Comparison of ENCODE assay signal across 20 cellular contexts in the genomic region with DNA sequence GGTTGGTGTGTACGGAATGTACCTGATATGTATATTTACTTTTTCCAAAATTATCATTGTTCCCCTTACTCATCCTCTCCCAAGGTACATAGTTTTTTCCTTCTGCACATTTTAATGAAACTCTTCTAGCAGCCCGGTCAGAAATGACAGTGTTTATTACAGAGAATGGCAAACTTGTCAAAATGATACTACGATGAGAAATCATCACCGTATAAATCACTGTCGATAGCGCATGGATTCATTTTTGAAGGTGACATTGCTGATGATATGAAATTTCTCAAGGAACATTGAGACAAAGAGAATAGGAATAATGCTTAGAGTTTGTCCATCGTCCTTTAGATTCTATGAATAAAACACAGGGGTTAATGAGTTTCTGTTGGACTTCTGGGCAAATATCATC. TPM values are rescaled to one million over a fixed set of nuclear protein-coding genes. Genes with fewer than 3 reads are reported as not detected.
A peak's percentile ranks its signal among the peaks of the same experiment; 100 is the strongest.
DNase-seq lines count a peak whose midpoint lies in the region; ATAC-seq, FAIRE-seq and TF ChIP-seq lines count a peak whose summit lies in the region.
"Had no signal": no experiment of that assay in that cellular context is flagged by ENCODE, and none has a peak within 500 bp of the region (broad histone marks: within the 10 kb centered on the region; RNA-seq: fewer than 3 reads in every experiment).

No MANE protein-coding gene starts in this region.

- H3K9me3 ChIP-seq in GM12878 (replicated peaks; ENCODE audit: control insufficient read depth, insufficient read depth, low read length) (no peaks in the 10 kb centered on the region), prostate gland (no peaks in the 10 kb centered on the region)
- H3K9me3 ChIP-seq: A549; BLaER1 treated with 17β-estradiol and CSF1 and Interleukin-3, amounts not matched to agents 10 nM and 100 nM; Caco-2 had no signal

- TF ChIP-seq POLR2A in GM12878 (IDR thresholded peaks at IDR 0.05; ENCODE audit: low read depth, low read length) (no peak), prostate gland (IDR thresholded peaks at IDR 0.05) (no peak)

- ATAC-seq in GM12878 (no peak), HG03135 (IDR thresholded peaks at IDR 0.05; ENCODE audit: unreplicated experiment) (no peak), left colon (no peak)
- ATAC-seq: A549; CD8-positive, alpha-beta T cell had no signal

- H3K4me3 ChIP-seq in LNCaP clone FGC (ENCODE audit: low read depth, low read length) (no peak overlapping the region), GM12878 (no peak overlapping the region), prostate gland (no peak overlapping the region)
- H3K4me3 ChIP-seq: A549; BLaER1 treated with 17β-estradiol and CSF1 and Interleukin-3, amounts not matched to agents 10 nM and 100 nM had no signal

- CTCF ChIA-PET in GM12878 (lab: Yijun Ruan, JAX) = interaction anchor here (0.7 to 7.1 kb wide), 3 partner anchors 44 to 236 kb away, joined by 3 to 84 read pairs (median 11); no protein-coding TSS in a partner anchor

- 78% methylated on average over 7 of the region's 7 CpGs for WGBS in GM12878 (ENCODE audit: insufficient coverage, insufficient replicate concordance, low lambda C conversion rate, missing lambda C conversion rate)
- 69% methylated on average over 7 of the region's 7 CpGs for WGBS in prostate gland

- no peak overlapping the region for H2AFZ ChIP-seq in GM12878 (ENCODE audit: control insufficient read depth, low read depth, low read length)

- peak; percentile 44 for DNase-seq in LNCaP clone FGC (ENCODE audit: low read depth)
- DNase-seq in GM12878 (ENCODE audit: low read depth, low spot score) = no peak
- peak; percentile 7 for DNase-seq in prostate gland (ENCODE audit: low spot score)
- DNase-seq in SHP77 (lab: John Stamatoyannopoulos, UW) = no peak
- DNase-seq in left colon = no peak
- no peak for DNase-seq in central memory CD4-positive, alpha-beta T cell
- DNase-seq: AML-193; Caco-2; Calu3; CD4-positive, alpha-beta T cell; CD8-positive, alpha-beta T cell; DMS79 treated with DMSO at 0.1 percent for 48 hours; GF-D8 had no signal

- TF ChIP-seq EP300 in GM12878 (IDR thresholded peaks at IDR 0.05; ENCODE audit: borderline replicate concordance in 1 of 2, control insufficient read depth in 1 of 2, low read depth in 2 of 2, low read length in 2 of 2) = no peak

- BruUV-seq in GM12878 (replicated peaks; lab: Mats Ljungman, UMichigan) = no TSS peak

- H3K4me2 ChIP-seq in GM12878 (ENCODE audit: control insufficient read depth, insufficient read depth) = no peak overlapping the region
- H3K4me2 ChIP-seq: A549; BLaER1 treated with 17β-estradiol and CSF1 and Interleukin-3, amounts not matched to agents 10 nM and 100 nM had no signal

- no peak for TF ChIP-seq RAD21 in GM12878 (IDR thresholded peaks at IDR 0.05; ENCODE audit: insufficient read depth, low read depth, low read length)

- H3K4me1 ChIP-seq in GM12878 (ENCODE audit: control insufficient read depth, insufficient read depth, low read length) (no peaks in the 10 kb centered on the region), prostate gland (replicated peaks) (no peaks in the 10 kb centered on the region)

- POLR2A ChIA-PET in GM12878 (lab: Charles Lee) = no interaction called here

- TF ChIP-seq CTCF in LNCaP clone FGC (IDR thresholded peaks at IDR 0.05; ENCODE audit: control insufficient read depth, extremely low read depth, insufficient read depth) (no peak), GM12878 (IDR thresholded peaks at IDR 0.05 in 2 of 3, conservative IDR thresholded peaks at IDR 0.05 in 1 of 3; ENCODE audit: control insufficient read depth in 2 of 3, extremely low read depth in 1 of 3, insufficient read depth in 1 of 3, low read depth in 3 of 3, low read length in 3 of 3) (no peak), prostate gland (IDR thresholded peaks at IDR 0.05) (no peak)

- H4K20me1 ChIP-seq in GM12878 (ENCODE audit: control insufficient read depth, insufficient read depth) = no peaks in the 10 kb centered on the region
- H4K20me1 ChIP-seq: BLaER1 treated with 17β-estradiol and CSF1 and Interleukin-3, amounts not matched to agents 10 nM and 100 nM had no signal

- RAD21 ChIA-PET in GM12878 (lab: Charles Lee; ENCODE audit: unreplicated experiment) = interaction anchor here (1.2 to 6.7 kb wide), 4 partner anchors 11 to 717 kb away, joined by 3 to 49 read pairs (median 4); no protein-coding TSS in a partner anchor

- H3K36me3 ChIP-seq in GM12878 (ENCODE audit: control insufficient read depth in 2 of 2, insufficient read depth in 2 of 2, low read length in 1 of 2) = no peaks in the 10 kb centered on the region
- no peaks in the 10 kb centered on the region for H3K36me3 ChIP-seq in prostate gland

- no peak overlapping the region for H3K9ac ChIP-seq in GM12878 (ENCODE audit: control insufficient read depth, insufficient read depth, low read length)
- H3K9ac ChIP-seq: BLaER1 treated with 17β-estradiol and CSF1 and Interleukin-3, amounts not matched to agents 10 nM and 100 nM had no signal

- no peaks in the 10 kb centered on the region for H3K79me2 ChIP-seq in GM12878 (ENCODE audit: control insufficient read depth, insufficient read depth, low read length)

- in situ Hi-C loops in GM12878 (cut with MboI) = no loop called here

- no peak overlapping the region for H3K27ac ChIP-seq in GM12878 (ENCODE audit: control insufficient read depth, insufficient read depth)
- no peak overlapping the region for H3K27ac ChIP-seq in prostate gland
- H3K27ac ChIP-seq: A549; BLaER1 treated with 17β-estradiol and CSF1 and Interleukin-3, amounts not matched to agents 10 nM and 100 nM had no signal

- peak; percentile 13 for FAIRE-seq in GM12878 (lab: Jason Lieb, UNC)
- FAIRE-seq: A549, D721Med, G401.6, GM12892, GM18507 had no signal

- SMC1A ChIA-PET in GM12878 (lab: Charles Lee; ENCODE audit: uncharacterized antibody, unreplicated experiment) = interaction anchor here (0.6 to 6.8 kb wide), 5 partner anchors 11 to 236 kb away, joined by 3 to 62 read pairs (median 12); no protein-coding TSS in a partner anchor

- H3K27me3 ChIP-seq in GM12878 (replicated peaks in 1 of 2; ENCODE audit: control insufficient read depth in 2 of 2, insufficient read depth in 2 of 2, low read length in 1 of 2) (no peaks in the 10 kb centered on the region), prostate gland (replicated peaks; ENCODE audit: insufficient read depth) (no peaks in the 10 kb centered on the region)
- H3K27me3 ChIP-seq: BLaER1 treated with 17β-estradiol and CSF1 and Interleukin-3, amounts not matched to agents 10 nM and 100 nM had no signal

- intact Hi-C loops in GM12878 (cut with micrococcal nuclease; ENCODE audit: unreplicated experiment) = no loop called here
- intact Hi-C loops in prostate gland (cut with DNase I) = no loop called here
- intact Hi-C loops in left colon (cut with DNase I, micrococcal nuclease) = loop anchor here in 1 of 2 donors (10.0 kb wide), 1 partner anchor 237 kb away; no protein-coding TSS in a partner anchor

TF ChIP-seq in GM12878, 131 proteins besides CTCF, POLR2A, EP300 and RAD21 (continues in another document):
- TF ChIP-seq, protein P1, sequence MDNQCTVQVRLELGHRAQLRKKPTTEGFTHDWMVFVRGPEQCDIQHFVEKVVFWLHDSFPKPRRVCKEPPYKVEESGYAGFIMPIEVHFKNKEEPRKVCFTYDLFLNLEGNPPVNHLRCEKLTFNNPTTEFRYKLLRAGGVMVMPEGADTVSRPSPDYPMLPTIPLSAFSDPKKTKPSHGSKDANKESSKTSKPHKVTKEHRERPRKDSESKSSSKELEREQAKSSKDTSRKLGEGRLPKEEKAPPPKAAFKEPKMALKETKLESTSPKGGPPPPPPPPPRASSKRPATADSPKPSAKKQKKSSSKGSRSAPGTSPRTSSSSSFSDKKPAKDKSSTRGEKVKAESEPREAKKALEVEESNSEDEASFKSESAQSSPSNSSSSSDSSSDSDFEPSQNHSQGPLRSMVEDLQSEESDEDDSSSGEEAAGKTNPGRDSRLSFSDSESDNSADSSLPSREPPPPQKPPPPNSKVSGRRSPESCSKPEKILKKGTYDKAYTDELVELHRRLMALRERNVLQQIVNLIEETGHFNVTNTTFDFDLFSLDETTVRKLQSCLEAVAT (IDR thresholded peaks at IDR 0.05) = no peak

RNA-seq across cellular contexts. Expression of a gene that starts 30.6 kb away (rescaled TPM):
- 34.8 and 41.1 TPM in 2 replicates for total RNA-seq in GM12878 (2013; cell fraction: nucleolus; rRNA removed)
- total RNA-seq in GM12878 (2014; rRNA removed) (4.0 and 4.1 TPM in 2 replicates), GM12878 (2014; rRNA removed; fragmentation: Illumina TruSeq; extraction: Trizol) (3.4 and 5.0 TPM in 2 replicates), GM12878 (2021) (5.0 and 5.4 TPM in 2 replicates), prostate gland (100 to 1,000 TPM; 117 to 118 TPM), left colon (10 to 100 TPM; 73.3 to 77.2 TPM)
- 2.2 TPM for polyA plus RNA-seq in GM12878 (2011; ENCODE audit: low read depth)
- polyA plus RNA-seq in GM12878 (2011; rRNA removed) (3.4 and 4.0 TPM in 2 replicates), GM12878 (2014; fragmentation: Illumina TruSeq; extraction: Trizol) (4.6 and 6.0 TPM in 2 replicates), GM12878 (2014; fragmentation: Nextera tagmentation; extraction: Ambion mirVana) (1 to 10 TPM; 1.3 to 1.9 TPM), GM12878 (2014; rRNA removed) (4.3 and 6.2 TPM in 2 replicates), GM12878 (2016; fragmentation: Nextera tagmentation; extraction: Ambion mirVana) (1 to 10 TPM; 2.5 to 3.8 TPM)
- 3.0 and 3.8 TPM in 2 replicates for polyA plus RNA-seq in GM12878 (2011; cell fraction: cytosol; rRNA removed)
- 3.3 and 4.2 TPM in 2 replicates for polyA plus RNA-seq in GM12878 (2011; cell fraction: nucleus; rRNA removed)
- polyA plus RNA-seq in GM12878 (2012) = 4.6 and 5.2 TPM in 2 replicates
- 2.0 and 3.6 TPM in 2 replicates for polyA minus RNA-seq in GM12878 (2011; rRNA and poly(A)+ RNA removed)
- 0.52 and 0.67 TPM in 2 replicates for polyA minus RNA-seq in GM12878 (2011; cell fraction: cytosol; rRNA and poly(A)+ RNA removed)
- polyA minus RNA-seq in GM12878 (2011; cell fraction: nucleus; rRNA and poly(A)+ RNA removed) = 1.9 and 2.3 TPM in 2 replicates
- total RNA-seq: CD4-positive, alpha-beta T cell; CD8-positive, alpha-beta T cell had no signal

RNA-seq across cellular contexts. Expression of a gene that starts 41.6 kb away (rescaled TPM):
- 174 and 189 TPM in 2 replicates for total RNA-seq in GM12878 (2013; cell fraction: nucleolus; rRNA removed)
- total RNA-seq in GM12878 (2014; rRNA removed) (15.4 and 18.1 TPM in 2 replicates), GM12878 (2014; rRNA removed; fragmentation: Illumina TruSeq; extraction: Trizol) (18.0 and 18.1 TPM in 2 replicates), GM12878 (2021) (19.1 and 22.4 TPM in 2 replicates), prostate gland (1 to 10 TPM; 1.0 to 1.5 TPM), left colon (1 to 10 TPM; 1.4 to 2.7 TPM)
- polyA plus RNA-seq in GM12878 (2011; ENCODE audit: low read depth) = 11.6 TPM
- polyA plus RNA-seq in GM12878 (2011; rRNA removed) (49.4 and 72.4 TPM in 2 replicates), GM12878 (2014; fragmentation: Illumina TruSeq; extraction: Trizol) (15.9 and 22.4 TPM in 2 replicates), GM12878 (2014; fragmentation: Nextera tagmentation; extraction: Ambion mirVana) (1 to 10 TPM; 1.1 to 1.5 TPM), GM12878 (2014; rRNA removed) (8.3 and 9.6 TPM in 2 replicates), GM12878 (2016; fragmentation: Nextera tagmentation; extraction: Ambion mirVana) (1 to 10 TPM; 2.3 to 2.9 TPM)
- polyA plus RNA-seq in GM12878 (2011; cell fraction: cytosol; rRNA removed) = 13.1 and 18.0 TPM in 2 replicates
- 21.4 and 25.3 TPM in 2 replicates for polyA plus RNA-seq in GM12878 (2011; cell fraction: nucleus; rRNA removed)
- polyA plus RNA-seq in GM12878 (2012) = 11.8 and 14.3 TPM in 2 replicates
- polyA minus RNA-seq in GM12878 (2011; rRNA and poly(A)+ RNA removed) = 61.3 and 91.4 TPM in 2 replicates
- polyA minus RNA-seq in GM12878 (2011; cell fraction: cytosol; rRNA and poly(A)+ RNA removed) = 25.1 and 28.5 TPM in 2 replicates
- 28.3 and 34.2 TPM in 2 replicates for polyA minus RNA-seq in GM12878 (2011; cell fraction: nucleus; rRNA and poly(A)+ RNA removed)
- total RNA-seq: Caco-2 had no signal

Comparison
In these comparisons a context has a peak if more than half of its experiments do, and no peak if none do; other contexts are left out.
1. DNase-seq: peak in LNCaP clone FGC (single experiment) and prostate gland (single experiment); none in GM12878 (single experiment), SHP77 (0 of 2), left colon (0 of 2) and central memory CD4-positive, alpha-beta T cell (single experiment).
2. RNA of a gene that starts 41.6 kb away (total RNA-seq): 15.4 to 189 TPM in GM12878; 1.4 to 2.7 TPM in left colon and 1.0 to 1.5 TPM in prostate gland; every median in the first group is over 4 times any median in the second.